ENCODE assay signal across 23 cellular contexts in genomic region chr21:41979751-41980369, GRCh38.
"Had no signal": no experiment of that assay in that cellular context is flagged by ENCODE, and none has a peak within 500 bp of the region (broad histone marks: within the 10 kb centered on the region; RNA-seq: fewer than 3 reads in every experiment).

No MANE protein-coding gene starts in this region.

- DNase-seq: activated B cell treated with CpG ODN at 0.5 μM for 24 hours; activated CD4-positive, alpha-beta T cell treated with anti-CD3 and anti-CD28 coated beads for 1 hour; activated CD4-positive, alpha-beta T cell treated with anti-CD3 and anti-CD28 coated beads, Interleukin-2, amount 10 ng/mL, durations not matched to agents 24 days and 14 days; activated CD4-positive, alpha-beta T cell treated with anti-CD3 and anti-CD28 coated beads, Interleukin-2, amount 50 U/mL, for 48 hours; activated effector memory CD4-positive, alpha-beta T cell treated with anti-CD3 and anti-CD28 coated beads, Interleukin-2, amount 50 U/mL, for 16 hours; activated naive CD4-positive, alpha-beta T cell treated with Interleukin-2 at 50 U/mL for 16 hours; activated naive CD8-positive, alpha-beta T cell treated with anti-CD3 and anti-CD28 coated beads, Interleukin-2, amount 50 U/mL, for 24 hours; activated T-cell treated with anti-CD3 and anti-CD28 coated beads, Interleukin-2, amount 50 U/mL, for 4 hours; amniotic stem cell; NCI-H1105; NCI-H1436; NCI-H1694 treated with DMSO at 0.1 percent for 48 hours; NCI-H2029 treated with DMSO at 0.1 percent for 48 hours; NCI-H345; NCI-H510A; NCI-H526 treated with DMSO at 0.1 percent for 48 hours; NCI-H82; SHP77 treated with DMSO at 0.1 percent for 48 hours; T-helper 17 cell; T-helper 9 cell had no signal

- H3K4me1 ChIP-seq: Peyer's patch had no signal

- H3K4me3 ChIP-seq: cardiac muscle cell, Peyer's patch had no signal

- H3K36me3 ChIP-seq: cardiac muscle cell, Peyer's patch had no signal

- ATAC-seq: activated naive CD4-positive, alpha-beta T cell treated with anti-CD3 and anti-CD28 coated beads, Interleukin-2, amount 50 U/mL, for 72 hours; activated naive CD8-positive, alpha-beta T cell treated with anti-CD3 and anti-CD28 coated beads, Interleukin-2, amount 50 U/mL, for 24 hours; activated T-cell treated with anti-CD3 and anti-CD28 coated beads, Interleukin-2, amount 50 U/mL, for 4 hours; T-helper 17 cell had no signal

- H3K9me3 ChIP-seq: Peyer's patch had no signal

- H3K27ac ChIP-seq: cardiac muscle cell, Peyer's patch had no signal

- H3K27me3 ChIP-seq: cardiac muscle cell, Peyer's patch had no signal
